ENCODE assay signal across 18 cellular contexts in the genomic region with DNA sequence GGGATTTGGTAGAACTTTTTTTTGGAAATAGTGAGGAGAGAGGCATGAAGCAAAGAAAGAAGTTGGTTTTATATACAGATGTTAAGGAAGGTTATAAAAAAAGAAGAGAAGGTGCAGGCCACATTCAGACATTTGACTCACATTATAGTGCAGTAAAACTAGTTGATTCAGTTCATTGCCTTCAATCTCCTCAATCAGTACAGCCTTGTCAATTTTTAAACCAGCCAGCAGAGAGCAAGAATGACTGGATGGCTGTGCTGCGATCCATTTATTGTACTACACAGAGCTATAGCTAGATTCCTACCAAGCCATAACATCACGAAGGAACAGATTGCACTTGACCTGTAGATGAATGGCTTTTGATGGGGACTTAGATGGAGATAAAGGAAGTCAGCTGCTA.
DNase-seq lines count a peak whose midpoint lies in the region; ATAC-seq and TF ChIP-seq lines count a peak whose summit lies in the region.
"Had no signal": no experiment of that assay in that cellular context is flagged by ENCODE, and none has a peak within 500 bp of the region (broad histone marks: within the 10 kb centered on the region; RNA-seq: fewer than 3 reads in every experiment).

No MANE protein-coding gene starts in this region.

- 91 to 96% (median 94%) methylated on average over 2 of the region's 2 CpGs for WGBS in ovary, 3 donors

- CTCF ChIA-PET in Caco-2 (lab: Charles Lee) = interaction anchor here (0.6 to 1.4 kb wide), 4 partner anchors 8 to 218 kb away, joined by 3 to 5 read pairs (median 3); no protein-coding TSS in a partner anchor

- peak overlapping the region; percentile 54 for H3K4me2 ChIP-seq in OCI-LY3 (ENCODE audit: low read length)

- no peak for TF ChIP-seq POLR2A in ovary (IDR thresholded peaks at IDR 0.05)

- peaks cover 2% of the 10 kb centered on the region for H3K36me3 ChIP-seq in OCI-LY3 (replicated peaks; ENCODE audit: low read depth, low read length)
- H3K36me3 ChIP-seq in ovary = no peaks in the 10 kb centered on the region
- H3K36me3 ChIP-seq in Caco-2 (ENCODE audit: control insufficient read depth, insufficient read depth, low read length) = no peaks in the 10 kb centered on the region
- H3K36me3 ChIP-seq: left lung, prostate gland, thoracic aorta had no signal

- no peak overlapping the region for H3K27ac Mint-ChIP-seq in Caco-2 (ENCODE audit: unreplicated experiment)
- H3K27ac Mint-ChIP-seq: CD14-positive monocyte; stimulated activated naive B cell treated with anti-CD40 and anti-IgM and Interleukin-4, amounts not matched to agents 10 μg/mL and 1 μg/mL and 100 μg/mL, for 72 hours had no signal

- H2AFZ ChIP-seq in OCI-LY3 (ENCODE audit: low read depth, low read length) = no peak overlapping the region

- H3K4me3 ChIP-seq in OCI-LY3 (ENCODE audit: low read length) (peak overlapping the region; percentile 20), ovary (no peak overlapping the region), Caco-2 (ENCODE audit: low read depth, low read length) (no peak overlapping the region)
- H3K4me3 ChIP-seq: left lung, prostate gland, thoracic aorta had no signal

- no peaks in the 10 kb centered on the region for H4K20me1 ChIP-seq in OCI-LY3 (ENCODE audit: insufficient read depth, low read length)

- DNase-seq in left kidney (ENCODE audit: low read depth, low spot score) (peak; percentile 55), left lobe of liver (ENCODE audit: low spot score) (no peak), anterior cingulate cortex (lab: John Stamatoyannopoulos, UW) (no peak), ovary (no peak), Caco-2 (no peak)
- DNase-seq: activated CD4-positive, alpha-beta T cell treated with anti-CD3 and anti-CD28 coated beads for 4 hours; activated naive CD4-positive, alpha-beta T cell treated with anti-CD3 and anti-CD28 coated beads, Interleukin-2, amount 50 U/mL, for 16 hours; cerebellar nuclear complex; GOT3; left lung; stimulated activated naive B cell treated with anti-CD40 and anti-IgM and Interleukin-4, amounts not matched to agents 10 μg/mL and 1 μg/mL and 100 μg/mL, for 72 hours had no signal

- no peak for TF ChIP-seq EP300 in ovary (IDR thresholded peaks at IDR 0.05)

- H3K4me1 ChIP-seq in OCI-LY3 (ENCODE audit: low read length) (peaks cover 58% of the 10 kb centered on the region), ovary (ENCODE audit: insufficient read depth) (no peaks in the 10 kb centered on the region), Caco-2 (no peaks in the 10 kb centered on the region)
- H3K4me1 ChIP-seq: left lung, prostate gland had no signal

- H3K9me3 ChIP-seq in OCI-LY3 (ENCODE audit: insufficient read depth, low read length) (peaks cover 5% of the 10 kb centered on the region; the same call in 1 of the 2 replicates), ovary (no peaks in the 10 kb centered on the region), Caco-2 (no peaks in the 10 kb centered on the region)
- H3K9me3 ChIP-seq: left lung, prostate gland, thoracic aorta had no signal

- H3K27me3 ChIP-seq in OCI-LY3 (ENCODE audit: low read depth, low read length) = no peaks in the 10 kb centered on the region
- H3K27me3 ChIP-seq in ovary = no peaks in the 10 kb centered on the region
- H3K27me3 ChIP-seq in Caco-2 (replicated peaks; ENCODE audit: control insufficient read depth, insufficient read depth, low read length) = no peaks in the 10 kb centered on the region
- H3K27me3 ChIP-seq: left lung had no signal

- no peaks in the 10 kb centered on the region for H3K4me1 Mint-ChIP-seq in Caco-2 (ENCODE audit: low read depth, unreplicated experiment)

- H3K36me3 Mint-ChIP-seq in Caco-2 (ENCODE audit: insufficient read depth, unreplicated experiment) = no peaks in the 10 kb centered on the region
- H3K36me3 Mint-ChIP-seq: CD14-positive monocyte; stimulated activated naive B cell treated with anti-CD40 and anti-IgM and Interleukin-4, amounts not matched to agents 10 μg/mL and 1 μg/mL and 100 μg/mL, for 72 hours had no signal

- peaks cover 8% of the 10 kb centered on the region for H3K27me3 Mint-ChIP-seq in Caco-2 (ENCODE audit: insufficient read depth, unreplicated experiment)

- ATAC-seq in GM18861 (IDR thresholded peaks at IDR 0.05; ENCODE audit: unreplicated experiment) (peak; percentile 62), HG02938 (IDR thresholded peaks at IDR 0.05; ENCODE audit: unreplicated experiment) (peak; percentile 42), left lobe of liver (no peak)
- ATAC-seq: stimulated activated naive B cell treated with anti-CD40 and anti-IgM and Interleukin-4, amounts not matched to agents 10 μg/mL and 1 μg/mL and 100 μg/mL, for 72 hours had no signal

- H3K4me3 Mint-ChIP-seq in Caco-2 (ENCODE audit: unreplicated experiment) = no peak overlapping the region
- H3K4me3 Mint-ChIP-seq: CD14-positive monocyte; stimulated activated naive B cell treated with anti-CD40 and anti-IgM and Interleukin-4, amounts not matched to agents 10 μg/mL and 1 μg/mL and 100 μg/mL, for 72 hours had no signal

- H3K27ac ChIP-seq in OCI-LY3 (ENCODE audit: low read length) (peak overlapping the region; percentile 23), ovary (no peak overlapping the region)
- H3K27ac ChIP-seq: HL-60, left lung, prostate gland, thoracic aorta had no signal

- POLR2A ChIA-PET in Caco-2 (lab: Charles Lee) = no interaction called here

- no TSS peak for BruUV-seq in Caco-2 (replicated peaks; lab: Mats Ljungman, UMichigan)

- peak overlapping the region; percentile 20 for H3K9ac ChIP-seq in OCI-LY3 (ENCODE audit: low read length)

- peak; percentile 34 for TF ChIP-seq CTCF in OCI-LY3 (IDR thresholded peaks at IDR 0.05; ENCODE audit: low read depth, low read length)
- no peak for TF ChIP-seq CTCF in ovary (IDR thresholded peaks at IDR 0.05)
- TF ChIP-seq CTCF in Caco-2 (IDR thresholded peaks at IDR 0.05; ENCODE audit: insufficient read depth in 1 of 2, low read depth in 1 of 2, low read length in 1 of 2, severe bottlenecking in 1 of 2, unreplicated experiment in 1 of 2) = no peak

- H3K9me3 Mint-ChIP-seq in Caco-2 (ENCODE audit: unreplicated experiment) = no peaks in the 10 kb centered on the region

- no peaks in the 10 kb centered on the region for H3K79me2 ChIP-seq in OCI-LY3 (ENCODE audit: low read length)

- intact Hi-C loops in ovary (cut with DNase I) (no loop called here), Caco-2 (cut with micrococcal nuclease; ENCODE audit: unreplicated experiment) (loop anchor here (1.0 to 10.0 kb wide), 3 partner anchors 99 to 820 kb away; no protein-coding TSS in a partner anchor)
